17 cellular contexts compared by ENCODE assay signal in the genomic region with DNA sequence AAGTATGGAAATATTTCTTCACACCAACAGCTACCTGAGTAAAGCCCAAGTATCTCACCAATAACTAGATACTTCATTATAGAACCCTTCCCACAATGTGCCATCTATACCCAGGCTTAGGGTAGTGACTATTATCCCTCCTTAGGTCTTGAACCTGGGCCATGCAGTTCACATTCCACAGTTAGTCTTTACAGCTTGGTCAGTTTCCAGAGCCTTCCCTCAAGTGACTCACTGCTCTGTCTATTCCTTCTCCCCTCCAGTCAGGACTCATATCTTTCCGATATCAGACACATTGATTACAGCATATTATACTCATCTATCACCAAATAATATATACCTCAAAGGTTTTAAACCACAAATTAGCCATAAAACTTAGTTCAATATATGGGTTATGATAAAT. TPM values are rescaled to one million over a fixed set of nuclear protein-coding genes. Genes with fewer than 3 reads are reported as not detected.
DNase-seq lines count a peak whose midpoint lies in the region; ATAC-seq, FAIRE-seq and TF ChIP-seq lines count a peak whose summit lies in the region.
"Had no signal": no experiment of that assay in that cellular context is flagged by ENCODE, and none has a peak within 500 bp of the region (broad histone marks: within the 10 kb centered on the region; RNA-seq: fewer than 3 reads in every experiment).

No MANE protein-coding gene starts in this region.

- H3K36me3 Mint-ChIP-seq in activated CD4-positive, alpha-beta memory T cell treated with anti-CD3 and anti-CD28 coated beads for 36 hours: peaks cover 23% of the 10 kb centered on the region
- peaks cover 20% of the 10 kb centered on the region for H3K36me3 Mint-ChIP-seq in WTC11

- H2AFZ ChIP-seq in osteoblast (ENCODE audit: low read length): no peak overlapping the region

- intact Hi-C loops in pancreas (cut with DNase I): no loop called here
- intact Hi-C loops in activated CD4-positive, alpha-beta memory T cell treated with anti-CD3 and anti-CD28 coated beads for 36 hours (cut with micrococcal nuclease): no loop called here

- no peaks in the 10 kb centered on the region for H3K9me3 ChIP-seq in pancreas
- no peaks in the 10 kb centered on the region for H3K9me3 ChIP-seq in osteoblast (ENCODE audit: low read depth, low read length)

- H3K27me3 ChIP-seq in pancreas (no peaks in the 10 kb centered on the region), osteoblast (ENCODE audit: insufficient read depth, low read length) (no peaks in the 10 kb centered on the region)
- H3K27me3 ChIP-seq: BLaER1 treated with 17β-estradiol and CSF1 and Interleukin-3, amounts not matched to agents 10 nM and 100 nM had no signal

- no peak for TF ChIP-seq POLR2A in H54 (IDR thresholded peaks at IDR 0.05; ENCODE audit: low read depth, low read length)

- H3K27me3 Mint-ChIP-seq in activated CD4-positive, alpha-beta memory T cell treated with anti-CD3 and anti-CD28 coated beads for 36 hours: no peaks in the 10 kb centered on the region
- no peaks in the 10 kb centered on the region; the same call in 1 of the 2 replicates for H3K27me3 Mint-ChIP-seq in WTC11 (ENCODE audit: low read depth)

- no peaks in the 10 kb centered on the region for H3K4me1 ChIP-seq in pancreas
- H3K4me1 ChIP-seq in osteoblast (ENCODE audit: insufficient read depth, low read length): peaks cover 28% of the 10 kb centered on the region

- no peak overlapping the region for H3K27ac Mint-ChIP-seq in activated CD4-positive, alpha-beta memory T cell treated with anti-CD3 and anti-CD28 coated beads for 36 hours
- no peak overlapping the region for H3K27ac Mint-ChIP-seq in WTC11

- POLR2A ChIA-PET in activated CD4-positive, alpha-beta memory T cell treated with anti-CD3 and anti-CD28 coated beads for 36 hours (lab: Charles Lee): no interaction called here
- POLR2A ChIA-PET in WTC11 (lab: Charles Lee): no interaction called here

- peaks cover 9% of the 10 kb centered on the region for H3K9me3 Mint-ChIP-seq in activated CD4-positive, alpha-beta memory T cell treated with anti-CD3 and anti-CD28 coated beads for 36 hours
- peaks cover 21% of the 10 kb centered on the region for H3K9me3 Mint-ChIP-seq in WTC11

- WGBS in pancreas, 2 donors: 98 to 100% methylated on average over 1 of the region's 1 CpG

- H3K4me3 ChIP-seq in AG10803 (ENCODE audit: low read length) (no peak overlapping the region), pancreas (no peak overlapping the region), osteoblast (ENCODE audit: insufficient read depth, low read length) (no peak overlapping the region)
- H3K4me3 ChIP-seq: BLaER1 treated with 17β-estradiol and CSF1 and Interleukin-3, amounts not matched to agents 10 nM and 100 nM; HAP-1; K562 had no signal

- FAIRE-seq in H54 (lab: Jason Lieb, UNC) (peak; percentile 86), pancreas (lab: Jason Lieb, UNC) (no peak)
- FAIRE-seq: K562 had no signal

- no peak overlapping the region for H3K4me3 Mint-ChIP-seq in activated CD4-positive, alpha-beta memory T cell treated with anti-CD3 and anti-CD28 coated beads for 36 hours
- H3K4me3 Mint-ChIP-seq in WTC11: no peak overlapping the region

- peak; percentile 48 for DNase-seq in AG10803 (ENCODE audit: low read depth)
- no peak for DNase-seq in H54 (ENCODE audit: insufficient read length, low spot score)
- DNase-seq in RPMI7951 (ENCODE audit: low read depth): peak; percentile 8
- DNase-seq in fibroblast of peridontal ligament (ENCODE audit: extremely low read depth): peak; percentile 45
- no peak for DNase-seq in pancreas
- no peak for DNase-seq in activated CD4-positive, alpha-beta memory T cell treated with anti-CD3 and anti-CD28 coated beads for 36 hours
- no peak for DNase-seq in osteoblast (ENCODE audit: insufficient read length, low spot score, missing footprints)
- no peak for DNase-seq in WTC11 (ENCODE audit: low spot score)
- DNase-seq: 8988T, NCI-H1436 treated with DMSO at 0.1 percent for 48 hours, NCI-H2029 treated with DMSO at 0.1 percent for 48 hours, NCI-H510A treated with DMSO at 0.1 percent for 48 hours, NCI-H82, SW 1271 had no signal

- ATAC-seq in pancreas (no peak), WTC11 (no peak)

- TF ChIP-seq CTCF in AG10803 (conservative IDR thresholded peaks at IDR 0.05; ENCODE audit: low read length): no peak
- TF ChIP-seq CTCF in pancreas (IDR thresholded peaks at IDR 0.05): no peak
- no peak for TF ChIP-seq CTCF in osteoblast (IDR thresholded peaks at IDR 0.05; ENCODE audit: extremely low read depth, low read depth, low read length)
- TF ChIP-seq CTCF in WTC11 (IDR thresholded peaks at IDR 0.05): no peak

- peaks cover 19% of the 10 kb centered on the region for H3K79me2 ChIP-seq in osteoblast (ENCODE audit: insufficient read depth, low read length)

- H3K27ac ChIP-seq in pancreas (no peak overlapping the region), osteoblast (ENCODE audit: low read depth, low read length) (no peak overlapping the region)
- H3K27ac ChIP-seq: BLaER1 treated with 17β-estradiol and CSF1 and Interleukin-3, amounts not matched to agents 10 nM and 100 nM had no signal

- H3K36me3 ChIP-seq in pancreas (no peaks in the 10 kb centered on the region), osteoblast (ENCODE audit: insufficient read depth, low read length) (peaks cover 3% of the 10 kb centered on the region)
- H3K36me3 ChIP-seq: HAP-1 had no signal

- CTCF ChIA-PET in activated CD4-positive, alpha-beta memory T cell treated with anti-CD3 and anti-CD28 coated beads for 36 hours (lab: Charles Lee): interaction anchor here (1.1 to 4.8 kb wide), 3 partner anchors 24 to 73 kb away, joined by 3 to 25 read pairs (median 4); a partner anchor contains a TSS
- CTCF ChIA-PET in WTC11 (lab: Charles Lee): interaction anchor here (1.0 to 5.1 kb wide), 3 partner anchors 63 to 77 kb away, joined by 3 to 56 read pairs (median 40); no protein-coding TSS in a partner anchor

- H4K20me1 ChIP-seq in osteoblast (ENCODE audit: insufficient read depth, low read length): no peaks in the 10 kb centered on the region

- peaks cover 6% of the 10 kb centered on the region for H3K4me1 Mint-ChIP-seq in activated CD4-positive, alpha-beta memory T cell treated with anti-CD3 and anti-CD28 coated beads for 36 hours (ENCODE audit: low read depth)
- H3K4me1 Mint-ChIP-seq in WTC11: no peaks in the 10 kb centered on the region

- no peak overlapping the region for H3K4me2 ChIP-seq in osteoblast (ENCODE audit: insufficient read depth, low read length)
- H3K4me2 ChIP-seq: BLaER1 treated with 17β-estradiol and CSF1 and Interleukin-3, amounts not matched to agents 10 nM and 100 nM had no signal

TF ChIP-seq in WTC11, 78 proteins besides CTCF, POLR2A, EP300 and RAD21 (continues in another document):
- TF ChIP-seq NR2C2 (CRISPR knock-in tag; IDR thresholded peaks at IDR 0.05) (no peak), HMGA2 (CRISPR knock-in tag; IDR thresholded peaks at IDR 0.05) (no peak), ZBTB21 (CRISPR knock-in tag; IDR thresholded peaks at IDR 0.05; ENCODE audit: borderline replicate concordance) (no peak), NFE2L1 (CRISPR knock-in tag; IDR thresholded peaks at IDR 0.05) (no peak), ZNF121 (CRISPR knock-in tag; IDR thresholded peaks at IDR 0.05) (no peak), EMX1 (CRISPR knock-in tag; IDR thresholded peaks at IDR 0.05) (no peak), NFYB (CRISPR knock-in tag; conservative IDR thresholded peaks at IDR 0.05; ENCODE audit: low read depth) (no peak), OVOL2 (CRISPR knock-in tag; IDR thresholded peaks at IDR 0.05; ENCODE audit: borderline replicate concordance) (no peak), IRF2 (CRISPR knock-in tag; IDR thresholded peaks at IDR 0.05; ENCODE audit: borderline replicate concordance, low read depth) (no peak), FOXJ3 (CRISPR knock-in tag; IDR thresholded peaks at IDR 0.05; ENCODE audit: borderline replicate concordance) (no peak), CBFB (CRISPR knock-in tag; IDR thresholded peaks at IDR 0.05; ENCODE audit: low read depth) (no peak)
- TF ChIP-seq, protein P1, sequence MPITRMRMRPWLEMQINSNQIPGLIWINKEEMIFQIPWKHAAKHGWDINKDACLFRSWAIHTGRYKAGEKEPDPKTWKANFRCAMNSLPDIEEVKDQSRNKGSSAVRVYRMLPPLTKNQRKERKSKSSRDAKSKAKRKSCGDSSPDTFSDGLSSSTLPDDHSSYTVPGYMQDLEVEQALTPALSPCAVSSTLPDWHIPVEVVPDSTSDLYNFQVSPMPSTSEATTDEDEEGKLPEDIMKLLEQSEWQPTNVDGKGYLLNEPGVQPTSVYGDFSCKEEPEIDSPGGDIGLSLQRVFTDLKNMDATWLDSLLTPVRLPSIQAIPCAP (CRISPR knock-in tag; IDR thresholded peaks at IDR 0.05): no peak
- TF ChIP-seq, protein P2, sequence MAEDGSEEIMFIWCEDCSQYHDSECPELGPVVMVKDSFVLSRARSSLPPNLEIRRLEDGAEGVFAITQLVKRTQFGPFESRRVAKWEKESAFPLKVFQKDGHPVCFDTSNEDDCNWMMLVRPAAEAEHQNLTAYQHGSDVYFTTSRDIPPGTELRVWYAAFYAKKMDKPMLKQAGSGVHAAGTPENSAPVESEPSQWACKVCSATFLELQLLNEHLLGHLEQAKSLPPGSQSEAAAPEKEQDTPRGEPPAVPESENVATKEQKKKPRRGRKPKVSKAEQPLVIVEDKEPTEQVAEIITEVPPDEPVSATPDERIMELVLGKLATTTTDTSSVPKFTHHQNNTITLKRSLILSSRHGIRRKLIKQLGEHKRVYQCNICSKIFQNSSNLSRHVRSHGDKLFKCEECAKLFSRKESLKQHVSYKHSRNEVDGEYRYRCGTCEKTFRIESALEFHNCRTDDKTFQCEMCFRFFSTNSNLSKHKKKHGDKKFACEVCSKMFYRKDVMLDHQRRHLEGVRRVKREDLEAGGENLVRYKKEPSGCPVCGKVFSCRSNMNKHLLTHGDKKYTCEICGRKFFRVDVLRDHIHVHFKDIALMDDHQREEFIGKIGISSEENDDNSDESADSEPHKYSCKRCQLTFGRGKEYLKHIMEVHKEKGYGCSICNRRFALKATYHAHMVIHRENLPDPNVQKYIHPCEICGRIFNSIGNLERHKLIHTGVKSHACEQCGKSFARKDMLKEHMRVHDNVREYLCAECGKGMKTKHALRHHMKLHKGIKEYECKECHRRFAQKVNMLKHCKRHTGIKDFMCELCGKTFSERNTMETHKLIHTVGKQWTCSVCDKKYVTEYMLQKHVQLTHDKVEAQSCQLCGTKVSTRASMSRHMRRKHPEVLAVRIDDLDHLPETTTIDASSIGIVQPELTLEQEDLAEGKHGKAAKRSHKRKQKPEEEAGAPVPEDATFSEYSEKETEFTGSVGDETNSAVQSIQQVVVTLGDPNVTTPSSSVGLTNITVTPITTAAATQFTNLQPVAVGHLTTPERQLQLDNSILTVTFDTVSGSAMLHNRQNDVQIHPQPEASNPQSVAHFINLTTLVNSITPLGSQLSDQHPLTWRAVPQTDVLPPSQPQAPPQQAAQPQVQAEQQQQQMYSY (CRISPR knock-in tag; IDR thresholded peaks at IDR 0.05): no peak

RNA-seq across cellular contexts. Expression of a gene that starts 23.6 kb away (rescaled TPM):
- total RNA-seq in RPMI7951 (2014; rRNA removed; shearing (Covaris generic)): 11.3 and 13.1 TPM in 2 replicates
- total RNA-seq in pancreas: 1 to 10 TPM; 5.8 to 7.5 (median 6.2) TPM
- polyA plus RNA-seq in pancreas: 1 to 10 TPM; 3.2 to 7.6 TPM
- total RNA-seq in activated CD4-positive, alpha-beta memory T cell treated with anti-CD3 and anti-CD28 coated beads for 36 hours: 10 to 100 TPM; 13.2 to 14.2 TPM
- total RNA-seq in osteoblast: 7.6 and 8.5 TPM in 2 replicates
- total RNA-seq in WTC11 (2021): 8.9 to 11.4 TPM (median 9.4 TPM) in 3 replicates

Comparison
In these comparisons a context has a peak if more than half of its experiments do, and no peak if none do; other contexts are left out.
1. DNase-seq: peak in AG10803 (single experiment), RPMI7951 (single experiment) and fibroblast of peridontal ligament (single experiment); none in H54 (single experiment), pancreas (0 of 6), activated CD4-positive, alpha-beta memory T cell treated with anti-CD3 and anti-CD28 coated beads for 36 hours (single experiment), osteoblast (single experiment) and WTC11 (single experiment).